9 cellular contexts compared by ENCODE assay signal in the genomic region with DNA sequence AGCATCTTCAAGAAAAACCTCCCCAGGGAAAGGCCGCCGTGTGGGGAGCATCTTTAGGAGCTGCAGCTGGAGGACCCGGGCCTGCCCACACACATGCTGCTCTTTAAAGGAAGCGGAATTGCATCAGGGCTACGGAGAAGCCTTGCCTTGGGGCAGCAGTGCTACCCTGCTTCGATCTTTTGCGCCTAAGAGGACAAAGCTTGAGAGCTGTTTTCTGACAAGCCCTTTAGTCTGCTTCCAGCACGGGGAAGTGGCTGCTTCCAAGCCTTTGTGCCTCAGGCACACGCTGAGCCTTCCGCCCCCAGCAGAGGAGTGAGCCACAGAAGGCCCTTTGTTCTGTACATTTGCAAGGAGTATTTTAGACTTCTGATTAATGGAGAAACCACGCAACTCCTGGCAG. TPM values are rescaled to one million over a fixed set of nuclear protein-coding genes. Genes with fewer than 3 reads are reported as not detected.
A peak's percentile ranks its signal among the peaks of the same experiment; 100 is the strongest.
DNase-seq lines count a peak whose midpoint lies in the region; TF ChIP-seq lines count a peak whose summit lies in the region.
"Had no signal": no experiment of that assay in that cellular context is flagged by ENCODE, and none has a peak within 500 bp of the region (broad histone marks: within the 10 kb centered on the region; RNA-seq: fewer than 3 reads in every experiment).

No MANE protein-coding gene starts in this region.

- no TSS peak for BruUV-seq in Calu3 (replicated peaks; lab: Mats Ljungman, UMichigan)

- H3K27me3 ChIP-seq in dorsolateral prefrontal cortex, result no peaks in the 10 kb centered on the region

- DNase-seq in Calu3 (peak; percentile 86), NCI-H345 (lab: John Stamatoyannopoulos, UW) (peak; percentile 85), dorsolateral prefrontal cortex (peak; percentile 25 to 88 (median 84)), middle frontal gyrus (ENCODE audit: extremely low spot score, low spot score) (peak; percentile 77), mesenteric fat pad (ENCODE audit: low spot score) (no peak), GM20000 (ENCODE audit: low spot score) (no peak), GOT3 (lab: John Stamatoyannopoulos, UW) (no peak)
- no peak for DNase-seq in activated CD4-positive, alpha-beta memory T cell treated with anti-CD3 and anti-CD28 coated beads, Interleukin-2, amount 10 ng/mL, durations not matched to agents 7 days and 5 days
- DNase-seq: activated B cell treated with CpG ODN at 0.5 μM for 24 hours had no signal

- H3K9me3 Mint-ChIP-seq in Calu3 (ENCODE audit: low read depth, unreplicated experiment), result no peaks in the 10 kb centered on the region
- no peaks in the 10 kb centered on the region for H3K9me3 Mint-ChIP-seq in activated CD4-positive, alpha-beta memory T cell treated with anti-CD3 and anti-CD28 coated beads, Interleukin-2, amount 10 ng/mL, durations not matched to agents 7 days and 5 days
- H3K9me3 Mint-ChIP-seq: activated B cell treated with CpG ODN at 0.5 μM for 24 hours had no signal

- intact Hi-C loops in Calu3 (cut with micrococcal nuclease; ENCODE audit: unreplicated experiment), result no loop called here
- intact Hi-C loops in dorsolateral prefrontal cortex (cut with DNase I), result no loop called here

- H3K27ac ChIP-seq in dorsolateral prefrontal cortex, result peak overlapping the region; percentile 43 to 98 (median 93)

- peaks cover 17% of the 10 kb centered on the region for H3K4me1 Mint-ChIP-seq in Calu3 (ENCODE audit: low read depth, unreplicated experiment)
- H3K4me1 Mint-ChIP-seq in activated CD4-positive, alpha-beta memory T cell treated with anti-CD3 and anti-CD28 coated beads, Interleukin-2, amount 10 ng/mL, durations not matched to agents 7 days and 5 days, result peaks cover 12% of the 10 kb centered on the region

- H3K4me3 ChIP-seq in dorsolateral prefrontal cortex, result peak overlapping the region in 54 of 59 donors; percentile 0 to 58 (median 36)

- peaks cover 15% of the 10 kb centered on the region for H3K36me3 Mint-ChIP-seq in Calu3 (ENCODE audit: insufficient read depth, unreplicated experiment)
- no peaks in the 10 kb centered on the region for H3K36me3 Mint-ChIP-seq in activated CD4-positive, alpha-beta memory T cell treated with anti-CD3 and anti-CD28 coated beads, Interleukin-2, amount 10 ng/mL, durations not matched to agents 7 days and 5 days (ENCODE audit: low read depth)

- CTCF ChIA-PET in Calu3 (lab: Charles Lee), result interaction anchor here (0.5 to 1.0 kb wide), 6 partner anchors 11 to 1523 kb away, joined by 3 to 8 read pairs (median 4); no protein-coding TSS in a partner anchor
- CTCF ChIA-PET in activated CD4-positive, alpha-beta memory T cell treated with anti-CD3 and anti-CD28 coated beads, Interleukin-2, amount 10 ng/mL, durations not matched to agents 7 days and 5 days (lab: Charles Lee), result no interaction called here

- POLR2A ChIA-PET in activated CD4-positive, alpha-beta memory T cell treated with anti-CD3 and anti-CD28 coated beads, Interleukin-2, amount 10 ng/mL, durations not matched to agents 7 days and 5 days (lab: Charles Lee), result interaction anchor here (1.3 kb wide), 1 partner anchor 9 kb away, joined by 3 read pairs; no protein-coding TSS in a partner anchor

- H3K27me3 Mint-ChIP-seq in Calu3 (ENCODE audit: unreplicated experiment), result no peaks in the 10 kb centered on the region
- no peaks in the 10 kb centered on the region for H3K27me3 Mint-ChIP-seq in activated CD4-positive, alpha-beta memory T cell treated with anti-CD3 and anti-CD28 coated beads, Interleukin-2, amount 10 ng/mL, durations not matched to agents 7 days and 5 days
- H3K27me3 Mint-ChIP-seq: activated B cell treated with CpG ODN at 0.5 μM for 24 hours had no signal

- H3K27ac Mint-ChIP-seq in Calu3 (ENCODE audit: unreplicated experiment), result peak overlapping the region; percentile 75
- H3K27ac Mint-ChIP-seq in activated CD4-positive, alpha-beta memory T cell treated with anti-CD3 and anti-CD28 coated beads, Interleukin-2, amount 10 ng/mL, durations not matched to agents 7 days and 5 days, result no peak overlapping the region

- TF ChIP-seq CTCF in Calu3 (IDR thresholded peaks at IDR 0.05; ENCODE audit: unreplicated experiment) (no peak), dorsolateral prefrontal cortex (IDR thresholded peaks at IDR 0.05 in 54 of 56, conservative IDR thresholded peaks at IDR 0.05 in 2 of 56; ENCODE audit: low read depth in 1 of 56, partially characterized antibody in 56 of 56) (peak in 24 of 56 donors; percentile 6 to 37 (median 21)), GM20000 (IDR thresholded peaks at IDR 0.05; ENCODE audit: extremely low read depth, missing control alignments) (no peak)

- peak overlapping the region; percentile 57 for H3K4me3 Mint-ChIP-seq in Calu3 (ENCODE audit: low read depth, unreplicated experiment)
- no peak overlapping the region for H3K4me3 Mint-ChIP-seq in activated CD4-positive, alpha-beta memory T cell treated with anti-CD3 and anti-CD28 coated beads, Interleukin-2, amount 10 ng/mL, durations not matched to agents 7 days and 5 days

RNA-seq across cellular contexts. Expression of a gene that starts 31.5 kb away (rescaled TPM):
- total RNA-seq in Calu3 (2022) (29.1 and 37.2 TPM in 2 replicates), dorsolateral prefrontal cortex (10 to 100 TPM; 21.7 to 47.0 (median 35.6) TPM), mesenteric fat pad (45.8 TPM)
- total RNA-seq in activated CD4-positive, alpha-beta memory T cell treated with anti-CD3 and anti-CD28 coated beads, Interleukin-2, amount 10 ng/mL, durations not matched to agents 7 days and 5 days, result 10 to 100 TPM; 27.5 to 31.0 TPM

RNA-seq across cellular contexts. Expression of a gene that starts 31.8 kb away (rescaled TPM):
- total RNA-seq in Calu3 (2022) (36.5 and 38.4 TPM in 2 replicates), dorsolateral prefrontal cortex (10 to 100 TPM; 25.3 to 45.6 (median 35.3) TPM), mesenteric fat pad (55.1 TPM)
- total RNA-seq in activated CD4-positive, alpha-beta memory T cell treated with anti-CD3 and anti-CD28 coated beads, Interleukin-2, amount 10 ng/mL, durations not matched to agents 7 days and 5 days, result 10 to 100 TPM; 29.1 to 29.9 TPM

RNA-seq across cellular contexts. Expression of a gene that starts 34.7 kb away (rescaled TPM):
- 124 and 128 TPM in 2 replicates for total RNA-seq in Calu3 (2022)
- total RNA-seq in dorsolateral prefrontal cortex, result 100 to 1,000 TPM; 362 to 692 (median 542) TPM
- total RNA-seq in mesenteric fat pad, result 200 TPM
- total RNA-seq in activated CD4-positive, alpha-beta memory T cell treated with anti-CD3 and anti-CD28 coated beads, Interleukin-2, amount 10 ng/mL, durations not matched to agents 7 days and 5 days, result 100 to 1,000 TPM; 152 to 160 TPM

Comparison
In these comparisons a context has a peak if more than half of its experiments do, and no peak if none do; other contexts are left out.
1. DNase-seq: peak in Calu3 (single experiment), NCI-H345 (single experiment), dorsolateral prefrontal cortex (10 of 10) and middle frontal gyrus (single experiment); none in mesenteric fat pad (single experiment), activated CD4-positive, alpha-beta memory T cell treated with anti-CD3 and anti-CD28 coated beads, Interleukin-2, amount 10 ng/mL, durations not matched to agents 7 days and 5 days (single experiment), GM20000 (single experiment) and GOT3 (single experiment).